8 cellular contexts compared by ENCODE assay signal in the genomic region with DNA sequence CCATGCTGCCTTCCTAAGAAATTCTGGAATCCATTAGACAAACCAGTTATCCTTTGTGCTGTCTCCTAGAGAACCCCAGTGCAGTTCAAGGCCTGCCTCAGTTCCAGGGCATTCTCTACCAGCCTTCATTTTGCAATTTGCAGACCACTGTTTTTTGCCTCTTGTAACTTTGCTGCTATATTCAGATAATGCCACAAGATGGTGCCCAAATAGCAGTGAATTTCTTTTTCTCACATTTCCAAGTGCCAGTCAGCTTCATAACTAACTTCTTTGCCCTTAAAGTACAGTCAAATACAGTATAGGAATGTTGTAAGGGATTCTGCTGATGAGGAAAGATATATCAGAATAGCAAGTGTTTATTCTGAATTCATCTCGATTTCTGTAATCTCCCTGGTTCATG.
A peak's percentile ranks its signal among the peaks of the same experiment; 100 is the strongest.
DNase-seq lines count a peak whose midpoint lies in the region; ATAC-seq and TF ChIP-seq lines count a peak whose summit lies in the region.

No MANE protein-coding gene starts in this region.

- H3K4me3 ChIP-seq in AG09309 (ENCODE audit: control insufficient read depth, low read depth, low read length) (no peak overlapping the region), HEK293 (ENCODE audit: low read depth, low read length) (no peak overlapping the region)

- CTCF ChIA-PET in HEK293 (lab: Yijun Ruan, JAX): interaction anchor here (0.6 to 6.9 kb wide), 11 partner anchors 43 to 183 kb away, joined by 3 to 67 read pairs (median 3); no protein-coding TSS in a partner anchor

- no peaks in the 10 kb centered on the region for H3K4me1 ChIP-seq in HEK293 (ENCODE audit: control insufficient read depth, insufficient read depth, low read length)

- peaks cover 7 to 49% of the 10 kb centered on the region in 2 experiments for H3K36me3 ChIP-seq in HEK293 (ENCODE audit: control insufficient read depth in 2 of 2, insufficient read depth in 1 of 2, low read length in 2 of 2)

- no peak for ATAC-seq in HG02678 (IDR thresholded peaks at IDR 0.05; ENCODE audit: unreplicated experiment)

- DNase-seq in AG09309 (ENCODE audit: low read depth) (no peak), amniotic epithelial cell (ENCODE audit: low read depth) (peak; percentile 49), kidney glomerular epithelial cell (lab: John Stamatoyannopoulos, UW) (peak; percentile 46), NCI-H2081 treated with DMSO at 0.1 percent for 48 hours (lab: John Stamatoyannopoulos, UW) (no peak), hepatic stellate cell (ENCODE audit: low spot score) (no peak), T-helper 2 cell (no peak)

- TF ChIP-seq CTCF in AG09309 (IDR thresholded peaks at IDR 0.05; ENCODE audit: control insufficient read depth, insufficient read depth, low read depth, low read length, missing control alignments): peak; percentile 53
- TF ChIP-seq CTCF in HEK293 (tag by site-specific recombination; IDR thresholded peaks at IDR 0.05): no peak

- POLR2A ChIA-PET in HEK293 (lab: Yijun Ruan, JAX): no interaction called here

- H3K9me3 ChIP-seq in HEK293 (ENCODE audit: control insufficient read depth, insufficient read depth, low read depth, low read length): no peaks in the 10 kb centered on the region

- no peak overlapping the region for H3K27ac ChIP-seq in HEK293 (ENCODE audit: extremely low read depth, low read depth, low read length)

TF ChIP-seq in HEK293, 187 proteins besides CTCF, POLR2A, EP300 and RAD21:
- TF ChIP-seq ZFP37 (tag by site-specific recombination; IDR thresholded peaks at IDR 0.05): no peak
- peak; percentile 55 for TF ChIP-seq ZNF654 (tag by site-specific recombination; IDR thresholded peaks at IDR 0.05; ENCODE audit: low read depth)
- TF ChIP-seq, protein P1, sequence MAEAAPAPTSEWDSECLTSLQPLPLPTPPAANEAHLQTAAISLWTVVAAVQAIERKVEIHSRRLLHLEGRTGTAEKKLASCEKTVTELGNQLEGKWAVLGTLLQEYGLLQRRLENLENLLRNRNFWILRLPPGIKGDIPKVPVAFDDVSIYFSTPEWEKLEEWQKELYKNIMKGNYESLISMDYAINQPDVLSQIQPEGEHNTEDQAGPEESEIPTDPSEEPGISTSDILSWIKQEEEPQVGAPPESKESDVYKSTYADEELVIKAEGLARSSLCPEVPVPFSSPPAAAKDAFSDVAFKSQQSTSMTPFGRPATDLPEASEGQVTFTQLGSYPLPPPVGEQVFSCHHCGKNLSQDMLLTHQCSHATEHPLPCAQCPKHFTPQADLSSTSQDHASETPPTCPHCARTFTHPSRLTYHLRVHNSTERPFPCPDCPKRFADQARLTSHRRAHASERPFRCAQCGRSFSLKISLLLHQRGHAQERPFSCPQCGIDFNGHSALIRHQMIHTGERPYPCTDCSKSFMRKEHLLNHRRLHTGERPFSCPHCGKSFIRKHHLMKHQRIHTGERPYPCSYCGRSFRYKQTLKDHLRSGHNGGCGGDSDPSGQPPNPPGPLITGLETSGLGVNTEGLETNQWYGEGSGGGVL (tag by site-specific recombination; IDR thresholded peaks at IDR 0.05): no peak
TF ChIP-seq in HEK293: peak in this region for 1.

Comparison
In these comparisons a context has a peak if more than half of its experiments do, and no peak if none do; other contexts are left out.
1. DNase-seq: peak in amniotic epithelial cell (single experiment) and kidney glomerular epithelial cell (single experiment); none in AG09309 (single experiment), NCI-H2081 treated with DMSO at 0.1 percent for 48 hours (single experiment), hepatic stellate cell (single experiment) and T-helper 2 cell (0 of 5).